32 cellular contexts compared by ENCODE assay signal in genomic region chr1:14887044-14887443, GRCh38.
"Had no signal": no experiment of that assay in that cellular context is flagged by ENCODE, and none has a peak within 500 bp of the region (broad histone marks: within the 10 kb centered on the region; RNA-seq: fewer than 3 reads in every experiment).

No MANE protein-coding gene starts in this region.

- H3K36me3 Mint-ChIP-seq: activated CD4-positive, alpha-beta memory T cell treated with anti-CD3 and anti-CD28 coated beads for 36 hours; activated naive CD4-positive, alpha-beta T cell treated with anti-CD3 and anti-CD28 coated beads, Interleukin-2, amount 10 ng/mL, durations not matched to agents 7 days and 5 days; activated naive CD4-positive, alpha-beta T cell treated with anti-CD3 and anti-CD28 coated beads, Interleukin-2, amount 50 U/mL, for 24 hours; activated naive CD8-positive, alpha-beta T cell; activated naive CD8-positive, alpha-beta T cell treated with anti-CD3 and anti-CD28 coated beads, Interleukin-2, amount 10 ng/mL, durations not matched to agents 7 days and 5 days had no signal

- H3K4me1 Mint-ChIP-seq: activated CD4-positive, alpha-beta T cell treated with anti-CD3 and anti-CD28 coated beads, Interleukin-2, amount 10 ng/mL, durations not matched to agents 24 days and 14 days; activated naive CD4-positive, alpha-beta T cell treated with anti-CD3 and anti-CD28 coated beads, Interleukin-2, amount 10 ng/mL, durations not matched to agents 7 days and 5 days; activated naive CD4-positive, alpha-beta T cell treated with anti-CD3 and anti-CD28 coated beads, Interleukin-2, amount 50 U/mL, for 24 hours; activated naive CD8-positive, alpha-beta T cell treated with anti-CD3 and anti-CD28 coated beads, Interleukin-2, amount 10 ng/mL, durations not matched to agents 7 days and 5 days had no signal

- H3K27ac ChIP-seq: ascending aorta, brain microvascular endothelial cell, breast epithelium, VCaP had no signal

- H3K36me3 ChIP-seq: ascending aorta, brain microvascular endothelial cell, breast epithelium had no signal

- DNase-seq: activated B cell treated with CpG ODN at 0.5 μM for 24 hours; activated CD4-positive, alpha-beta memory T cell treated with anti-CD3 and anti-CD28 coated beads for 36 hours; activated CD4-positive, alpha-beta T cell treated with anti-CD3 and anti-CD28 coated beads for 4 hours; activated CD4-positive, alpha-beta T cell treated with anti-CD3 and anti-CD28 coated beads, Interleukin-2, amount 10 ng/mL, durations not matched to agents 24 days and 14 days; activated CD4-positive, alpha-beta T cell treated with anti-CD3 and anti-CD28 coated beads, Interleukin-2, amount 50 U/mL, for 1 hour; activated CD4-positive, alpha-beta T cell treated with anti-CD3 and anti-CD28 coated beads, Interleukin-2, amount 50 U/mL, for 4 hours; activated CD4-positive, CD25-positive, alpha-beta regulatory T cell treated with anti-CD3 and anti-CD28 coated beads, Interleukin-2, amount 50 U/mL, for 72 hours; activated CD8-positive, alpha-beta memory T cell treated with anti-CD3 and anti-CD28 coated beads, Interleukin-2, amount 50 U/mL, for 4 hours; activated CD8-positive, alpha-beta T cell treated with anti-CD3 and anti-CD28 coated beads for 36 hours; activated effector memory CD4-positive, alpha-beta T cell treated with Interleukin-2 at 50 U/mL for 16 hours; activated gamma-delta T cell; activated naive CD4-positive, alpha-beta T cell treated with anti-CD3 and anti-CD28 coated beads, Interleukin-2, amount 10 ng/mL, durations not matched to agents 7 days and 5 days; activated naive CD4-positive, alpha-beta T cell treated with Interleukin-2 at 50 U/mL for 16 hours; activated naive CD8-positive, alpha-beta T cell treated with anti-CD3 and anti-CD28 coated beads, Interleukin-2, amount 10 ng/mL, durations not matched to agents 7 days and 5 days; activated naive CD8-positive, alpha-beta T cell treated with anti-CD3 and anti-CD28 coated beads, Interleukin-2, amount 50 U/mL, for 24 hours; activated T-cell treated with anti-CD3 and anti-CD28 coated beads for 4 hours; activated T-cell treated with anti-CD3 and anti-CD28 coated beads, Interleukin-2, amount 50 U/mL, for 1 hour; activated T-cell treated with anti-CD3 and anti-CD28 coated beads, Interleukin-2, amount 50 U/mL, for 48 hours; amygdala; anterior cingulate cortex; brain microvascular endothelial cell; central memory CD4-positive, alpha-beta T cell; T-helper 2 cell; T-helper 9 cell had no signal

- ATAC-seq: activated CD8-positive, alpha-beta T cell treated with anti-CD3 and anti-CD28 coated beads for 36 hours; activated naive CD8-positive, alpha-beta T cell treated with anti-CD3 and anti-CD28 coated beads, Interleukin-2, amount 50 U/mL, for 24 hours had no signal

- H3K9me3 ChIP-seq: ascending aorta, breast epithelium had no signal

- H3K4me3 Mint-ChIP-seq: activated B cell treated with CpG ODN at 0.5 μM for 24 hours; activated CD4-positive, alpha-beta memory T cell treated with anti-CD3 and anti-CD28 coated beads for 36 hours; activated CD4-positive, alpha-beta T cell treated with anti-CD3 and anti-CD28 coated beads, Interleukin-2, amount 10 ng/mL, durations not matched to agents 24 days and 14 days; activated CD8-positive, alpha-beta T cell treated with anti-CD3 and anti-CD28 coated beads for 36 hours; activated naive CD4-positive, alpha-beta T cell treated with anti-CD3 and anti-CD28 coated beads, Interleukin-2, amount 10 ng/mL, durations not matched to agents 7 days and 5 days; activated naive CD4-positive, alpha-beta T cell treated with anti-CD3 and anti-CD28 coated beads, Interleukin-2, amount 50 U/mL, for 24 hours; activated naive CD8-positive, alpha-beta T cell; activated naive CD8-positive, alpha-beta T cell treated with anti-CD3 and anti-CD28 coated beads, Interleukin-2, amount 10 ng/mL, durations not matched to agents 7 days and 5 days; activated naive CD8-positive, alpha-beta T cell treated with anti-CD3 and anti-CD28 coated beads, Interleukin-2, amount 50 U/mL, for 24 hours; T-helper 1 cell treated with Interleukin-12 subunit alpha and Interleukin-12 subunit beta and Interleukin-4 antibody, amounts not matched to agents 30 μg/mL and 1 μg/mL, for 36 hours; T-helper 2 cell treated with Interferon-gamma antibody and Interleukin-4, amounts not matched to agents 5 μg/mL and 100 μg/mL, for 36 hours had no signal

- H3K27me3 Mint-ChIP-seq: activated CD4-positive, alpha-beta T cell treated with anti-CD3 and anti-CD28 coated beads, Interleukin-2, amount 10 ng/mL, durations not matched to agents 24 days and 14 days had no signal

- H3K9me3 Mint-ChIP-seq: activated B cell treated with CpG ODN at 0.5 μM for 24 hours; activated CD4-positive, alpha-beta memory T cell treated with anti-CD3 and anti-CD28 coated beads for 36 hours; activated CD4-positive, alpha-beta T cell treated with anti-CD3 and anti-CD28 coated beads, Interleukin-2, amount 10 ng/mL, durations not matched to agents 24 days and 14 days; activated CD8-positive, alpha-beta T cell treated with anti-CD3 and anti-CD28 coated beads for 36 hours; activated naive CD4-positive, alpha-beta T cell treated with anti-CD3 and anti-CD28 coated beads, Interleukin-2, amount 10 ng/mL, durations not matched to agents 7 days and 5 days; activated naive CD4-positive, alpha-beta T cell treated with anti-CD3 and anti-CD28 coated beads, Interleukin-2, amount 50 U/mL, for 24 hours; activated naive CD8-positive, alpha-beta T cell treated with anti-CD3 and anti-CD28 coated beads, Interleukin-2, amount 10 ng/mL, durations not matched to agents 7 days and 5 days; activated naive CD8-positive, alpha-beta T cell treated with anti-CD3 and anti-CD28 coated beads, Interleukin-2, amount 50 U/mL, for 24 hours; activated T-helper 2 cell treated with anti-CD3 and anti-CD28 coated beads, Interferon-gamma antibody, Interleukin-2, Interleukin-4, amounts not matched to agents 10 μg/mL and 5 μg/mL and 100 μg/mL, durations not matched to agents 14 hours and 24 hours and 36 hours; T-helper 1 cell treated with Interleukin-12 subunit alpha and Interleukin-12 subunit beta and Interleukin-4 antibody, amounts not matched to agents 30 μg/mL and 1 μg/mL, for 36 hours; T-helper 2 cell treated with Interferon-gamma antibody and Interleukin-4, amounts not matched to agents 5 μg/mL and 100 μg/mL, for 36 hours had no signal

- H3K27me3 ChIP-seq: ascending aorta, breast epithelium had no signal

- H3K4me3 ChIP-seq: ascending aorta, breast epithelium had no signal
